Comparison of ENCODE assay signal across 18 cellular contexts in the genomic region with DNA sequence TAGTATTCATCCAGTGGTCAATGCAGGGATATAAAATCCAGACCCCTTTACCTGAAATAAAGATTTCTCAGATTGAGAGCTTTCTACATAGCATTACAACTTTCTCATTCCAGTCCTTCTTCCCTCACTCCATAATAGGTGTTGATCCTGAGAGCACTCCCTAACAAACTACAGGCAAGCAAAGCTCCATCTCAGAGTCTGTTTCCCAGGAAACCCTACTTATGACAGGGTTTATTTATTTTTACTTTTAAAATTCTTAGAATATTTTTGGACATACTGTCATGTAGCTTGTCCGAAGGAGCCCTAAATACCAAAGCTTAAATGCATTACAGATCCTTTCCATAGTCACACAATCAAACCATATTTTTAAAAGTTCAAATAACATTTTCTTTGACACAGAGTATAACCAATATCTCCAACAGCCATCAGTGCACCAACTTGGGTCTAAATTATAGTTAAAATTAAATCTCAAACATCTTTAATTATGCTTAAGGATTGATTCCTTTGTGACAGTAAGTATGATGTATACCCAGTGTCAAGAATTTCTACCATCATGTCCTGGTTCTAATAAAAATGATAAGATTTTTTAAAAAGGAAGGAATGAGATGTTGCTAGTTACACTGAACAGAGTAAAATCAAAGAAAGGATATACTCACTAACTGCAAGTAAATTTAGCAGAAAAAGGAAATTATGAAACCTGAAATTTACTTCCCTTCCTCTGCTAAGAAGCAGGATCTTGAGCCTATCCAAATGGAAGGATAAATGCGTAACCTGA.
DNase-seq lines count a peak whose midpoint lies in the region; ATAC-seq and TF ChIP-seq lines count a peak whose summit lies in the region.
"Had no signal": no experiment of that assay in that cellular context is flagged by ENCODE, and none has a peak within 500 bp of the region (broad histone marks: within the 10 kb centered on the region; RNA-seq: fewer than 3 reads in every experiment).

No MANE protein-coding gene starts in this region.

- H3K4me3 Mint-ChIP-seq in stimulated activated effector memory CD8-positive, alpha-beta T cell treated with anti-CD3 and anti-CD28 coated beads, Interleukin-12 subunit alpha, Interleukin-12 subunit beta, amount 100 ng/mL, for 72 hours, result no peak overlapping the region
- H3K4me3 Mint-ChIP-seq: T-cell had no signal

- H3K4me3 ChIP-seq in choroid plexus epithelial cell (ENCODE audit: low read depth, low read length), result no peak overlapping the region
- no peak overlapping the region for H3K4me3 ChIP-seq in retinal pigment epithelial cell (ENCODE audit: low read length)
- H3K4me3 ChIP-seq: MG63, SJSA1 had no signal

- no peaks in the 10 kb centered on the region for H3K36me3 Mint-ChIP-seq in stimulated activated effector memory CD8-positive, alpha-beta T cell treated with anti-CD3 and anti-CD28 coated beads, Interleukin-12 subunit alpha, Interleukin-12 subunit beta, amount 100 ng/mL, for 72 hours
- H3K36me3 Mint-ChIP-seq: T-cell had no signal

- peaks cover 32% of the 10 kb centered on the region for H3K9me3 Mint-ChIP-seq in stimulated activated effector memory CD8-positive, alpha-beta T cell treated with anti-CD3 and anti-CD28 coated beads, Interleukin-12 subunit alpha, Interleukin-12 subunit beta, amount 100 ng/mL, for 72 hours

- H3K27ac Mint-ChIP-seq in stimulated activated effector memory CD8-positive, alpha-beta T cell treated with anti-CD3 and anti-CD28 coated beads, Interleukin-12 subunit alpha, Interleukin-12 subunit beta, amount 100 ng/mL, for 72 hours, result no peak overlapping the region
- H3K27ac Mint-ChIP-seq: T-cell had no signal

- TF ChIP-seq CTCF in choroid plexus epithelial cell (conservative IDR thresholded peaks at IDR 0.05; ENCODE audit: low read depth, low read length), result no peak
- TF ChIP-seq CTCF in retinal pigment epithelial cell (conservative IDR thresholded peaks at IDR 0.05; ENCODE audit: low read depth, low read length), result no peak

- DNase-seq in EL (peak; percentile 69), NCI-H226 (peak; percentile 3), choroid plexus epithelial cell (ENCODE audit: low read depth) (peak; percentile 22), retinal pigment epithelial cell (ENCODE audit: low read depth) (peak; percentile 11), NCI-H128 (lab: John Stamatoyannopoulos, UW; ENCODE audit: unreplicated experiment) (no peak), NCI-H1694 (lab: John Stamatoyannopoulos, UW) (no peak), erythroblast (lab: John Stamatoyannopoulos, UW) (no peak)
- no peak for DNase-seq in stimulated activated effector memory CD8-positive, alpha-beta T cell treated with anti-CD3 and anti-CD28 coated beads, Interleukin-12 subunit alpha, Interleukin-12 subunit beta, amount 100 ng/mL, for 72 hours (ENCODE audit: low spot score in 2 of 2)
- DNase-seq: DMS53, GF-D8, KBM-7, MG63, NCI-H1092 treated with DMSO at 0.1 percent for 48 hours, NCI-H187 treated with DMSO at 0.1 percent for 48 hours, NCI-H446 treated with DMSO at 0.1 percent for 48 hours, OCI-M1, T-cell had no signal

- no peak for ATAC-seq in stimulated activated effector memory CD8-positive, alpha-beta T cell treated with anti-CD3 and anti-CD28 coated beads, Interleukin-12 subunit alpha, Interleukin-12 subunit beta, amount 100 ng/mL, for 72 hours
- ATAC-seq: T-cell had no signal

- TF ChIP-seq POLR2A in erythroblast (IDR thresholded peaks at IDR 0.05; ENCODE audit: low read length), result no peak

- no peaks in the 10 kb centered on the region for H3K4me1 Mint-ChIP-seq in stimulated activated effector memory CD8-positive, alpha-beta T cell treated with anti-CD3 and anti-CD28 coated beads, Interleukin-12 subunit alpha, Interleukin-12 subunit beta, amount 100 ng/mL, for 72 hours
- H3K4me1 Mint-ChIP-seq: T-cell had no signal

Comparison
In these comparisons a context has a peak if more than half of its experiments do, and no peak if none do; other contexts are left out.
1. DNase-seq: peak in EL (single experiment), NCI-H226 (single experiment), choroid plexus epithelial cell (single experiment) and retinal pigment epithelial cell (single experiment); none in stimulated activated effector memory CD8-positive, alpha-beta T cell treated with anti-CD3 and anti-CD28 coated beads, Interleukin-12 subunit alpha, Interleukin-12 subunit beta, amount 100 ng/mL, for 72 hours (0 of 2), NCI-H128 (single experiment), NCI-H1694 (single experiment) and erythroblast (0 of 2).